ENCODE assay signal across 9 cellular contexts in the genomic region with DNA sequence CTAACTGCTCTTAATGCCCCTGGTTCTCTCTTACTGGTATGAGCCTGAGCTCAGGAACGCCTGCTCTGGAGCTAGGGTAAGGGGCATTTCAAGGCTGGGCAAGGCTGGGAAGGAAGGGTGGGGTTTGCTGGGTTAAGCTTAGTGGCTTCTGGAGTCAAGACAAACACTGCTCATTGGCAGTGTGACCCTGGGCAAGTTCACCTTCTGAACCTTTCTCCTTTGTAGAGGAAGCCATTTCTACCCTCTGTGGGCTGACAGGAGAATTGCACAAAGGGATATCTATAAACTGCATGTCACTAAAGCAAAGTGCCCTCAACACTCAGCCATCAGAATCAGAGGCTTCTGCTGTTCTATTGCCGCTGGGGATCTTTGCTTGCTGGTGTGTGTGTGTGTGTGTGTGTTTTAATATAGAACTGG. TPM values are rescaled to one million over a fixed set of nuclear protein-coding genes. Genes with fewer than 3 reads are reported as not detected.
A peak's percentile ranks its signal among the peaks of the same experiment; 100 is the strongest.
DNase-seq lines count a peak whose midpoint lies in the region; ATAC-seq and TF ChIP-seq lines count a peak whose summit lies in the region.
"Had no signal": no experiment of that assay in that cellular context is flagged by ENCODE, and none has a peak within 500 bp of the region (broad histone marks: within the 10 kb centered on the region; RNA-seq: fewer than 3 reads in every experiment).

No MANE protein-coding gene starts in this region.

- H4K20me1 ChIP-seq in SK-N-SH (ENCODE audit: insufficient read depth), result no peaks in the 10 kb centered on the region

- H3F3A ChIP-seq in SK-N-SH (replicated peaks; ENCODE audit: insufficient read depth), result no peaks in the 10 kb centered on the region

- H3K4me2 ChIP-seq in SK-N-SH, result no peak overlapping the region

- H3K9me2 ChIP-seq in SK-N-SH, result no peaks in the 10 kb centered on the region

- intact Hi-C loops in right cardiac atrium (cut with DNase I), result loop anchor here in 3 of 4 donors (10.0 kb wide), 2 partner anchors 279 to 549 kb away; no protein-coding TSS in a partner anchor

- TF ChIP-seq EP300 in SK-N-SH (IDR thresholded peaks at IDR 0.05; ENCODE audit: borderline replicate concordance in 1 of 2, low read depth in 1 of 2, low read length in 1 of 2), result no peak

- WGBS in SK-N-SH (ENCODE audit: low lambda C conversion rate), result 73% methylated on average over 2 of the region's 2 CpGs
- WGBS in right cardiac atrium, result 58% methylated on average over 2 of the region's 2 CpGs

- CTCF ChIA-PET in SK-N-SH (lab: Yijun Ruan, JAX), result interaction anchor here (0.6 to 6.3 kb wide), 12 partner anchors 12 to 545 kb away, joined by 3 to 84 read pairs (median 4); no protein-coding TSS in a partner anchor

- H3K27me3 ChIP-seq in SK-N-SH (ENCODE audit: insufficient read depth), result no peaks in the 10 kb centered on the region
- no peaks in the 10 kb centered on the region for H3K27me3 ChIP-seq in right cardiac atrium (ENCODE audit: control insufficient read depth, insufficient read depth)

- H3K9me3 ChIP-seq in SK-N-SH (no peaks in the 10 kb centered on the region), right cardiac atrium (ENCODE audit: control insufficient read depth, low read length) (no peaks in the 10 kb centered on the region)

- H3K4me1 ChIP-seq in SK-N-SH (ENCODE audit: control insufficient read depth in 1 of 2, insufficient read depth in 2 of 2, low read depth in 1 of 2, low read length in 1 of 2) (peaks cover 0 to 5% of the 10 kb centered on the region in 2 experiments; a peak in 1 of 4 replicates), right cardiac atrium (ENCODE audit: control insufficient read depth, insufficient read depth, low read length) (no peaks in the 10 kb centered on the region)

- POLR2A ChIA-PET in SK-N-SH (lab: Yijun Ruan, JAX), result no interaction called here

- H3K4me3 ChIP-seq in SK-N-SH (ENCODE audit: low read depth in 2 of 2, low read length in 1 of 2) (no peak overlapping the region), right cardiac atrium (ENCODE audit: low read length) (no peak overlapping the region)

- H3K9ac ChIP-seq in SK-N-SH, result no peak overlapping the region

- TF ChIP-seq CTCF in SK-N-SH (IDR thresholded peaks at IDR 0.05) (peak; percentile 42), GM10266 (IDR thresholded peaks at IDR 0.05; ENCODE audit: control insufficient read depth, insufficient read depth, low read depth, missing control alignments) (no peak)

- no peak overlapping the region for H2AFZ ChIP-seq in SK-N-SH (ENCODE audit: low read depth)

- H3K79me2 ChIP-seq in SK-N-SH (ENCODE audit: insufficient read depth), result no peaks in the 10 kb centered on the region

- DNase-seq in NCI-H82 (lab: John Stamatoyannopoulos, UW) (peak; percentile 53), NCI-H82 treated with DMSO at 0.1 percent for 48 hours (lab: John Stamatoyannopoulos, UW; ENCODE audit: unreplicated experiment) (no peak), SK-N-SH (peak; percentile 54), right cardiac atrium (no peak), NCI-H187 (lab: John Stamatoyannopoulos, UW) (no peak), GM10266 (ENCODE audit: extremely low spot score) (no peak)

- H3K27ac ChIP-seq in SK-N-SH (ENCODE audit: low read depth in 2 of 2, low read length in 1 of 2) (no peak overlapping the region), right cardiac atrium (ENCODE audit: low read length) (peak overlapping the region; percentile 91)

- TF ChIP-seq RAD21 in SK-N-SH (IDR thresholded peaks at IDR 0.05; ENCODE audit: low read length), result peak; percentile 58

- ATAC-seq in HG03159 (IDR thresholded peaks at IDR 0.05; ENCODE audit: unreplicated experiment) (peak; percentile 94), right cardiac atrium (peak; percentile 69 to 77), GM21423 (IDR thresholded peaks at IDR 0.05; ENCODE audit: unreplicated experiment) (no peak)

- no peaks in the 10 kb centered on the region for H3K36me3 ChIP-seq in SK-N-SH (replicated peaks in 1 of 2; ENCODE audit: control insufficient read depth in 1 of 2, insufficient read depth in 2 of 2, low read length in 1 of 2)

TF ChIP-seq in SK-N-SH, 30 proteins besides CTCF, POLR2A, EP300 and RAD21:
- TF ChIP-seq SMC3 (IDR thresholded peaks at IDR 0.05; ENCODE audit: low read depth, low read length) (peak; percentile 38; the same call in 1 of the 2 replicates), TEAD4 (IDR thresholded peaks at IDR 0.05; ENCODE audit: borderline replicate concordance, insufficient read depth) (no peak)
TF ChIP-seq in SK-N-SH: peak in this region for 1.

RNA-seq across cellular contexts. Expression of a gene that starts 20.3 kb away (rescaled TPM):
- polyA plus RNA-seq in SK-N-SH (2012; rRNA removed) (0.05 TPM in 1 of 2 replicates, not detected in the other), right cardiac atrium (0.05 TPM)
- 0.01 and 0.03 TPM in 2 replicates for polyA plus RNA-seq in SK-N-SH (2012; cell fraction: cytosol; rRNA removed)
- polyA plus RNA-seq in SK-N-SH (2012; cell fraction: nucleus; rRNA removed), result 0.05 and 0.06 TPM in 2 replicates
- total RNA-seq in right cardiac atrium, result under 1 TPM; 0.11 to 0.77 (median 0.39) TPM

RNA-seq across cellular contexts. Expression of a gene that starts 48.7 kb away (rescaled TPM):
- polyA plus RNA-seq in SK-N-SH (2012; rRNA removed) (0.81 and 0.93 TPM in 2 replicates), right cardiac atrium (0.54 TPM)
- 0.64 and 0.68 TPM in 2 replicates for polyA plus RNA-seq in SK-N-SH (2012; cell fraction: cytosol; rRNA removed)
- 0.88 and 0.91 TPM in 2 replicates for polyA plus RNA-seq in SK-N-SH (2012; cell fraction: nucleus; rRNA removed)
- 1 to 10 TPM; 1.7 to 2.9 (median 2.1) TPM for total RNA-seq in right cardiac atrium
- total RNA-seq: skeletal muscle tissue had no signal

Comparison
In these comparisons a context has a peak if more than half of its experiments do, and no peak if none do; other contexts are left out.
1. DNase-seq: peak in NCI-H82 (single experiment) and SK-N-SH (single experiment); none in NCI-H82 treated with DMSO at 0.1 percent for 48 hours (single experiment), right cardiac atrium (0 of 3), NCI-H187 (0 of 2) and GM10266 (single experiment).